ENCODE assay signal across 10 cellular contexts in the genomic region with DNA sequence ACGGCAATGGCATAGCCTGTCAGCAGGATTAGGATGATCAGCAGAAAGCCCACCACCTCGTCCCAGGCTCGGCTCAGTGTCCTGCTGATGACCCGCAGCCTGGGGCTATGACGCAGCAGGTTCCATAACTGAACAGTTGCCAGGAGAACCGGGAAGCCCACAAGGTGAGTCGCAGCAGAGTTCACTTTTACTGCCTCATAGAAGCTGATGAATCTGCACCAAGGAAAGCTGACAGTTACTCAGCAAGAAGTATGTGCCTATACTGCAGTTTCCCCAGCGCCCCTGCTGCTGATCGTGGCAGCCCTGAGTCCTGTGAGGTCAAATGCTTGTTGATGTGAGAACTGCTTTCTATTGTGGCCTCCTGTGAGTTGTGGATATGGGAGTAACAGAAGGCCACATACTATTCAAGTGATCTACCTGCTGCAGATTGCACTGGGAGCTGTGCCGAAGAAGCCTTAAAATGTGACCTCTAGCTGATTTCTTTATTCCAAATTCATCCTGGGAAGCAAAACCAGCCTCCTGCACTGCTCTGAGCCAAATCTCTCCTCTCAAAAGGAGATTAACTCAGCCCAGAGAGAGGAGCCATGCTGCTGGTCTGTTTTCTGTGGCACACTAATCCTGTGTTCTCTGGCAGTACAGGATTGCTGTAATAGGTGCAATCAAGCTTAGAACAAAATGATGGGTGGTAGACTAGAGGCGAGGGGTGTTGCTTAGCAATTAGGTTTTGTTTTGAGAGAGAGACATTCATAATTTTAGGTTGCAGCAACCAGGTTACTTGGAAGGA. TPM values are rescaled to one million over a fixed set of nuclear protein-coding genes. Genes with fewer than 3 reads are reported as not detected.
DNase-seq lines count a peak whose midpoint lies in the region; ATAC-seq and TF ChIP-seq lines count a peak whose summit lies in the region.
"Had no signal": no experiment of that assay in that cellular context is flagged by ENCODE, and none has a peak within 500 bp of the region (broad histone marks: within the 10 kb centered on the region; RNA-seq: fewer than 3 reads in every experiment).

No MANE protein-coding gene starts in this region.

- intact Hi-C loops in CD4-positive, alpha-beta T cell (cut with DNase I, micrococcal nuclease): no loop called here

- H3K27me3 ChIP-seq in CD4-positive, alpha-beta T cell (ENCODE audit: control insufficient read depth, insufficient read depth, low read length): no peaks in the 10 kb centered on the region

- no peak overlapping the region for H3K4me3 ChIP-seq in choroid plexus epithelial cell (ENCODE audit: low read depth, low read length)

- ATAC-seq in CD4-positive, alpha-beta T cell (ENCODE audit: poor library complexity): no peak
- no peak for ATAC-seq in HG03175 (IDR thresholded peaks at IDR 0.05; ENCODE audit: unreplicated experiment)

- no peak overlapping the region for H3K27ac ChIP-seq in CD4-positive, alpha-beta T cell (ENCODE audit: low read depth, low read length)

- H3K4me1 Mint-ChIP-seq in CD4-positive, alpha-beta T cell (ENCODE audit: low read depth): peaks cover 14% of the 10 kb centered on the region
- H3K4me1 Mint-ChIP-seq in IgD-negative memory B cell (peaks cover 9 to 16% (median 15%) of the 10 kb centered on the region in 3 donors), nephron (peaks cover 38% of the 10 kb centered on the region)

- CTCF ChIA-PET in CD4-positive, alpha-beta T cell (lab: Charles Lee): no interaction called here

- no peaks in the 10 kb centered on the region for H3K9me3 ChIP-seq in CD4-positive, alpha-beta T cell (ENCODE audit: control insufficient read depth, low read length)

- no peaks in the 10 kb centered on the region for H3K27me3 Mint-ChIP-seq in CD4-positive, alpha-beta T cell
- no peaks in the 10 kb centered on the region for H3K27me3 Mint-ChIP-seq in IgD-negative memory B cell
- H3K27me3 Mint-ChIP-seq in nephron (ENCODE audit: low read depth): no peaks in the 10 kb centered on the region
- H3K27me3 Mint-ChIP-seq: activated B cell treated with CpG ODN at 0.5 μM for 24 hours had no signal

- peak overlapping the region; percentile 66 for H3K27ac Mint-ChIP-seq in CD4-positive, alpha-beta T cell
- H3K27ac Mint-ChIP-seq in IgD-negative memory B cell (peak overlapping the region in 2 of 3 donors; percentile 66 to 71), nephron (peak overlapping the region; percentile 78 to 82 (median 81))
- H3K27ac Mint-ChIP-seq: activated B cell treated with CpG ODN at 0.5 μM for 24 hours had no signal

- no peak for TF ChIP-seq CTCF in CD4-positive, alpha-beta T cell (IDR thresholded peaks at IDR 0.05)
- TF ChIP-seq CTCF in choroid plexus epithelial cell (conservative IDR thresholded peaks at IDR 0.05; ENCODE audit: low read depth, low read length) (no peak), nephron (IDR thresholded peaks at IDR 0.05; ENCODE audit: unreplicated experiment in 3 of 3) (no peak)

- H3K4me3 Mint-ChIP-seq in CD4-positive, alpha-beta T cell: no peak overlapping the region
- H3K4me3 Mint-ChIP-seq in IgD-negative memory B cell: no peak overlapping the region
- no peak overlapping the region for H3K4me3 Mint-ChIP-seq in nephron
- H3K4me3 Mint-ChIP-seq: activated B cell treated with CpG ODN at 0.5 μM for 24 hours had no signal

- POLR2A ChIA-PET in CD4-positive, alpha-beta T cell (lab: Charles Lee): interaction anchor here (0.6 kb wide), 1 partner anchor 87 kb away, joined by 3 read pairs; no protein-coding TSS in a partner anchor

- no peaks in the 10 kb centered on the region for H3K9me3 Mint-ChIP-seq in CD4-positive, alpha-beta T cell
- H3K9me3 Mint-ChIP-seq in IgD-negative memory B cell (no peaks in the 10 kb centered on the region), nephron (no peaks in the 10 kb centered on the region)
- H3K9me3 Mint-ChIP-seq: activated B cell treated with CpG ODN at 0.5 μM for 24 hours had no signal

- peaks cover 27% of the 10 kb centered on the region for H3K36me3 Mint-ChIP-seq in CD4-positive, alpha-beta T cell (ENCODE audit: low read depth)
- H3K36me3 Mint-ChIP-seq in IgD-negative memory B cell (peaks cover 7% of the 10 kb centered on the region), nephron (ENCODE audit: low read depth) (peaks cover 32% of the 10 kb centered on the region)

- DNase-seq in CD4-positive, alpha-beta T cell: no peak
- DNase-seq in choroid plexus epithelial cell (ENCODE audit: low read depth) (peak; percentile 86), NCI-H345 (lab: John Stamatoyannopoulos, UW) (no peak), NCI-H2196 treated with DMSO at 0.1 percent for 48 hours (lab: John Stamatoyannopoulos, UW; ENCODE audit: unreplicated experiment) (no peak), epidermal melanocyte (ENCODE audit: insufficient read length, low spot score) (no peak)
- DNase-seq: activated B cell treated with CpG ODN at 0.5 μM for 24 hours, amniotic stem cell had no signal

RNA-seq across cellular contexts. Expression of a gene that starts 38.8 kb away (rescaled TPM):
- total RNA-seq in CD4-positive, alpha-beta T cell: 100 to 1,000 TPM; 411 to 412 TPM
- 161 TPM for polyA plus RNA-seq in IgD-negative memory B cell

RNA-seq across cellular contexts. Expression of a gene that starts 50.1 kb away (rescaled TPM):
- 10 to 100 TPM; 17.3 to 18.3 TPM for total RNA-seq in CD4-positive, alpha-beta T cell
- polyA plus RNA-seq in IgD-negative memory B cell: 34.3 TPM
